ENCODE assay signal across 21 cellular contexts in the genomic region with DNA sequence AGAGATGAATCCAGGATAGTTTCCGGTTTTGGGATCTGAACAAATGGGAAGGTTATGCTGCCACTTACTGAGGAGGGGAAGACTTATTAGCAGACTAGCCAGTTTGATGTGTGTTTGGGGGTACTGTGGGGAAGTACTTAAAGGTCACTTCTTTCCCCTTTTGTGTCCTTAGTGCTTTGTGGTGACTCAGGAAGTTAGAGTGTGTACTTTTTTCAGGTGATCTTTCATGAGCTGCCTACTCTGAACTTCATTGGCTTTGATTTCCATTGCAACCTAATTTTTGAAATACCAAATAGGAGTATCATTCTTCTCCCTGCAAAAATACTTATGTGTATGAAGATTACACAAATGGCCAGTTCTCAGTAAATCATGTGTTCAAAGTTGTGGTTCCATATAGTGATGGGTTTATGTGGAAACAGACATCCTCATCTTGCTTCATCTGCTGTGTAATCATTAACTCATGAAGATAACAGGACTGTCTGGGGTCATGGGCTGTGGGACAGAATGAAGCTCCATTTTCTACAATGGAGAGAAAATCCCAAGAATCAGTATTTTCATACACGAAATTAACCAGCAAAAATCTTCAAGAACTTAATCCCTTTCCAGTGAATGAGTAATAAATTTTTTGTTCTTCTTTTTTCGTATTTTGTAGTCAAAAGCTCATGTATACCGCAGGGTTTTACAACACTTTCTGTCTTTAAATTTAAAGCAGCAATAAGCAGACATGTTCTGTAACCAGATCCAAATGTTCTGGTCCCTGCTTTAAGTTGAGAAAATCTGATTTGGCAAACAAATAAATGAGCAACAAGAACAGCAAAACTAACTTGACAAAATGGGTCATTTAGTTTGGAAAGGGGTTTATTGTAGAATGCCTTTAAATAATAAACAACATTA.
"Had no signal": no experiment of that assay in that cellular context is flagged by ENCODE, and none has a peak within 500 bp of the region (broad histone marks: within the 10 kb centered on the region; RNA-seq: fewer than 3 reads in every experiment).

No MANE protein-coding gene starts in this region.

- H3K27me3 Mint-ChIP-seq: activated CD4-positive, alpha-beta T cell treated with anti-CD3 and anti-CD28 coated beads, Interleukin-2, amount 10 ng/mL, durations not matched to agents 24 days and 14 days; activated naive CD8-positive, alpha-beta T cell treated with anti-CD3 and anti-CD28 coated beads for 36 hours; central memory CD8-positive, alpha-beta T cell; naive thymus-derived CD4-positive, alpha-beta T cell had no signal

- ATAC-seq: mucosa of descending colon; naive thymus-derived CD4-positive, alpha-beta T cell; pancreas had no signal

- H3K36me3 Mint-ChIP-seq: activated naive CD8-positive, alpha-beta T cell treated with anti-CD3 and anti-CD28 coated beads for 36 hours; immature natural killer cell; naive thymus-derived CD4-positive, alpha-beta T cell had no signal

- H3K4me1 Mint-ChIP-seq: activated CD4-positive, alpha-beta T cell treated with anti-CD3 and anti-CD28 coated beads, Interleukin-2, amount 10 ng/mL, durations not matched to agents 24 days and 14 days; activated naive CD8-positive, alpha-beta T cell treated with anti-CD3 and anti-CD28 coated beads for 36 hours; central memory CD8-positive, alpha-beta T cell; immature natural killer cell; naive thymus-derived CD4-positive, alpha-beta T cell had no signal

- H3K9me3 Mint-ChIP-seq: activated CD4-positive, alpha-beta T cell treated with anti-CD3 and anti-CD28 coated beads, Interleukin-2, amount 10 ng/mL, durations not matched to agents 24 days and 14 days had no signal

- H3K4me1 ChIP-seq: transverse colon had no signal

- H3K4me3 Mint-ChIP-seq: activated CD4-positive, alpha-beta T cell treated with anti-CD3 and anti-CD28 coated beads, Interleukin-2, amount 10 ng/mL, durations not matched to agents 24 days and 14 days; activated naive CD8-positive, alpha-beta T cell treated with anti-CD3 and anti-CD28 coated beads for 36 hours; central memory CD8-positive, alpha-beta T cell; immature natural killer cell; naive thymus-derived CD4-positive, alpha-beta T cell had no signal

- H3K27me3 ChIP-seq: brain microvascular endothelial cell, pancreas, transverse colon had no signal

- H3K9me3 ChIP-seq: mucosa of descending colon, pancreas, transverse colon had no signal

- H3K36me3 ChIP-seq: brain microvascular endothelial cell, pancreas, transverse colon had no signal

- H3K27ac Mint-ChIP-seq: activated CD4-positive, alpha-beta T cell treated with anti-CD3 and anti-CD28 coated beads, Interleukin-2, amount 10 ng/mL, durations not matched to agents 24 days and 14 days; activated naive CD8-positive, alpha-beta T cell treated with anti-CD3 and anti-CD28 coated beads for 36 hours; immature natural killer cell; naive thymus-derived CD4-positive, alpha-beta T cell had no signal

- FAIRE-seq: endothelial cell of umbilical vein had no signal

- DNase-seq: activated CD4-positive, alpha-beta T cell treated with anti-CD3 and anti-CD28 coated beads, Interleukin-2, amount 10 ng/mL, durations not matched to agents 24 days and 14 days; activated CD4-positive, CD25-positive, alpha-beta regulatory T cell; activated CD8-positive, alpha-beta memory T cell treated with anti-CD3 and anti-CD28 coated beads, Interleukin-2, amount 50 U/mL, for 48 hours; activated gamma-delta T cell treated with Interleukin-2 at 50 U/mL for 16 hours; activated naive CD8-positive, alpha-beta T cell treated with anti-CD3 and anti-CD28 coated beads for 36 hours; anterior cingulate cortex; brain microvascular endothelial cell; effector CD4-positive, alpha-beta T cell; foreskin melanocyte; head of caudate nucleus; immature natural killer cell; mammary epithelial cell; mucosa of descending colon; naive thymus-derived CD4-positive, alpha-beta T cell; pancreas; stimulated activated CD4-positive, alpha-beta T cell treated with anti-CD3 and anti-CD28 coated beads, Interleukin-4, amount 100 ng/mL, for 24 hours; stimulated activated naive CD4-positive, alpha-beta T cell; transverse colon had no signal

- H3K4me3 ChIP-seq: coronary artery, mucosa of descending colon, pancreas, transverse colon had no signal

- H3K27ac ChIP-seq: brain microvascular endothelial cell, coronary artery, pancreas, transverse colon had no signal
